In genomic region chr6:3419624-3420272, GRCh38 we compare ENCODE assay signal across 10 cellular contexts. TPM values are rescaled to one million over a fixed set of nuclear protein-coding genes. Genes with fewer than 3 reads are reported as not detected.
DNase-seq lines count a peak whose midpoint lies in the region; ATAC-seq and TF ChIP-seq lines count a peak whose summit lies in the region.
"Had no signal": no experiment of that assay in that cellular context is flagged by ENCODE, and none has a peak within 500 bp of the region (broad histone marks: within the 10 kb centered on the region; RNA-seq: fewer than 3 reads in every experiment).

No MANE protein-coding gene starts in this region.

- H3K27me3 ChIP-seq in ovary = no peaks in the 10 kb centered on the region

- no peaks in the 10 kb centered on the region for H3K9me3 Mint-ChIP-seq in chondrocyte (ENCODE audit: low read depth)
- H3K9me3 Mint-ChIP-seq: central memory CD8-positive, alpha-beta T cell had no signal

- H3K27me3 Mint-ChIP-seq in chondrocyte (ENCODE audit: low read depth) = no peaks in the 10 kb centered on the region

- no peaks in the 10 kb centered on the region for H3K9me3 ChIP-seq in ovary

- no peak overlapping the region for H3K27ac ChIP-seq in ovary

- TF ChIP-seq CTCF in LNCaP clone FGC (IDR thresholded peaks at IDR 0.05; ENCODE audit: control insufficient read depth, extremely low read depth, insufficient read depth) = no peak
- TF ChIP-seq CTCF in chondrocyte (IDR thresholded peaks at IDR 0.05) = no peak
- no peak for TF ChIP-seq CTCF in ovary (IDR thresholded peaks at IDR 0.05)

- no peaks in the 10 kb centered on the region for H3K4me1 ChIP-seq in ovary (ENCODE audit: insufficient read depth)

- no peaks in the 10 kb centered on the region for H3K36me3 ChIP-seq in ovary

- H3K4me1 Mint-ChIP-seq in chondrocyte (ENCODE audit: low read depth) = peaks cover 47% of the 10 kb centered on the region
- H3K4me1 Mint-ChIP-seq: central memory CD8-positive, alpha-beta T cell had no signal

- WGBS in ovary, 3 donors = 79 to 83% (median 82%) methylated on average over 3 of the region's 3 CpGs

- DNase-seq in DMS79 treated with DMSO at 0.1 percent for 48 hours (lab: John Stamatoyannopoulos, UW) (peak; percentile 2), LNCaP clone FGC (ENCODE audit: low read depth) (peak; percentile 56), chondrocyte (ENCODE audit: low spot score) (no peak), myocyte (ENCODE audit: low read depth) (peak; percentile 65), NCI-H1092 (lab: John Stamatoyannopoulos, UW) (no peak), ovary (no peak), foreskin melanocyte (no peak)
- DNase-seq: SW 1271 had no signal

- H3K27ac Mint-ChIP-seq in chondrocyte (ENCODE audit: unreplicated experiment) = peak overlapping the region; percentile 78

- no peak for TF ChIP-seq EP300 in ovary (IDR thresholded peaks at IDR 0.05)

- intact Hi-C loops in ovary (cut with DNase I) = loop anchor here in 1 of 4 donors (10.0 kb wide), 1 partner anchor 115 kb away; no protein-coding TSS in a partner anchor

- ATAC-seq in GM19463 (IDR thresholded peaks at IDR 0.05; ENCODE audit: unreplicated experiment) = no peak

- no peak overlapping the region for H3K4me3 Mint-ChIP-seq in chondrocyte (ENCODE audit: unreplicated experiment)
- H3K4me3 Mint-ChIP-seq: central memory CD8-positive, alpha-beta T cell had no signal

- H3K36me3 Mint-ChIP-seq in chondrocyte (ENCODE audit: low read depth) = peaks cover 3% of the 10 kb centered on the region

- H3K4me3 ChIP-seq in LNCaP clone FGC (ENCODE audit: low read depth, low read length) (no peak overlapping the region), ovary (no peak overlapping the region)

- TF ChIP-seq POLR2A in ovary (IDR thresholded peaks at IDR 0.05) = no peak

RNA-seq across cellular contexts. Expression of gene SLC22A23, which starts 37.1 kb away (rescaled TPM):
- total RNA-seq in chondrocyte = 10.9 to 36.4 TPM (median 35.8 TPM) in 3 replicates
- 1.9 and 4.0 TPM in 2 replicates for total RNA-seq in myocyte
- polyA plus RNA-seq in myocyte (2012) = 6.0 TPM
- total RNA-seq in ovary = 10 to 100 TPM in 1 of 7 donors, 1 to 10 TPM in 6; 3.7 to 31.0 (median 6.9) TPM
- polyA plus RNA-seq in ovary = 1 to 10 TPM; 2.3 to 4.2 TPM

Comparison
In these comparisons a context has a peak if more than half of its experiments do, and no peak if none do; other contexts are left out.
1. DNase-seq: peak in DMS79 treated with DMSO at 0.1 percent for 48 hours (single experiment), LNCaP clone FGC (single experiment) and myocyte (single experiment); none in chondrocyte (single experiment), NCI-H1092 (single experiment), ovary (0 of 5) and foreskin melanocyte (single experiment).